In the genomic region with DNA sequence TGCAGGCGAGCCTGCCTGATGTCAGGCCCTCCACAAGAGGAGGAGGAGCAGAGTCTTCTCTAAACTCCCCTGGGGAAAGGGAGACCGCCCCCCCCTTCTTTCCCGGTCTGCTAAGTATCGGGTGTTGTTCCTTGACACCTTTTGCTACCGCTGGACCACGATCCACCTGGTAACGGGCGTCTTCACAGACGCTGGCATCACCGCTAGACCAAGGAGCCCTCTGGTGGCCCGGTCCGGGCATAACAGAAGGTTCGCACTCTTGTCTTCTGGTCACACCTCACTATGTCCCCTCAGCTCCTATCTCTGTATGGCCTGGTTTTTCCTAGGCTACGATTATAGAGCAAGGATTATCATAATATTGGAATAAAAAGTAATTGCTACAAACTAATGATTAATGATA, we compare ENCODE assay signal across 7 cellular contexts.
DNase-seq lines count a peak whose midpoint lies in the region; ATAC-seq, FAIRE-seq and TF ChIP-seq lines count a peak whose summit lies in the region.
"Not testable (repeated sequence)": the region's sequence is repeated elsewhere in the genome, so short reads cannot be mapped to it uniquely, and the experiment has no call there.

No MANE protein-coding gene starts in this region.

- H3K9me3 ChIP-seq in Peyer's patch; K562 (replicated peaks; ENCODE audit: control insufficient read depth, insufficient read depth, low read depth, low read length): not testable (repeated sequence)

- not testable (repeated sequence) for H3K27me3 ChIP-seq in Peyer's patch; K562 (ENCODE audit: control insufficient read depth in 2 of 2, insufficient read depth in 2 of 2, low read length in 2 of 2)

- H3K4me2 ChIP-seq in K562 (ENCODE audit: insufficient read depth, low read length) = not testable (repeated sequence)

- H3K36me3 ChIP-seq in Peyer's patch; K562 (ENCODE audit: control insufficient read depth, insufficient read depth, low read length): not testable (repeated sequence)

- BruUV-seq in K562 (replicated peaks; lab: Mats Ljungman, UMichigan) = not testable (repeated sequence)

- H3K27me3 Mint-ChIP-seq in naive thymus-derived CD8-positive, alpha-beta T cell = not testable (repeated sequence)

- TF ChIP-seq EP300 in K562 (IDR thresholded peaks at IDR 0.05; ENCODE audit: low read length) = not testable (repeated sequence)

- 0 out of 4 replicates have a peak, but pooled peaks of 1 of the 2 experiments have one; percentile 6 for TF ChIP-seq RAD21 in K562 (CRISPR knock-in tag; conservative IDR thresholded peaks at IDR 0.05 in 1 of 2, IDR thresholded peaks at IDR 0.05 in 1 of 2)

- H4K20me1 ChIP-seq in K562 (replicated peaks; ENCODE audit: control insufficient read depth, insufficient read depth, low read length) = not testable (repeated sequence)

- in situ Hi-C loops in K562 (cut with MboI) = not testable (repeated sequence)

- not testable (repeated sequence) for H3K79me2 ChIP-seq in K562 (ENCODE audit: control insufficient read depth, insufficient read depth, low read length)

- H3K4me3 Mint-ChIP-seq in naive thymus-derived CD8-positive, alpha-beta T cell = peak overlapping the region in 2 of 10 donors; percentile 28 to 84

- ATAC-seq in K562; Right ventricle myocardium superior (ENCODE audit: poor library complexity); naive thymus-derived CD8-positive, alpha-beta T cell: not testable (repeated sequence)

- not testable (repeated sequence) for H3K36me3 Mint-ChIP-seq in naive thymus-derived CD8-positive, alpha-beta T cell

- POLR2A ChIA-PET in K562 (lab: Yijun Ruan, JAX) = interaction anchor here (0.6 kb wide), 1 partner anchor 66 kb away, joined by 3 read pairs; no protein-coding TSS in a partner anchor
- POLR2A ChIA-PET in naive thymus-derived CD8-positive, alpha-beta T cell (lab: Charles Lee) = not testable (repeated sequence)

- intact Hi-C loops in K562 (cut with micrococcal nuclease); Right ventricle myocardium superior (cut with DNase I): not testable (repeated sequence)

- H2AFZ ChIP-seq in K562 (ENCODE audit: low read depth, low read length) = 0 out of 2 replicates have a peak overlapping the region, but pooled peaks have one; percentile 70

- not testable (repeated sequence) for H3K9me1 ChIP-seq in K562 (ENCODE audit: control insufficient read depth, insufficient read depth, low read length)

- peak; percentile 40 for TF ChIP-seq CTCF in GM12872 (IDR thresholded peaks at IDR 0.05; ENCODE audit: insufficient read depth, low read depth, low read length)
- peak in 3 of 6 experiments; percentile 42 to 53 (median 45) for TF ChIP-seq CTCF in Peyer's patch (IDR thresholded peaks at IDR 0.05)
- TF ChIP-seq CTCF in K562 (IDR thresholded peaks at IDR 0.05 in 2 of 3, conservative IDR thresholded peaks at IDR 0.05 in 1 of 3; ENCODE audit: insufficient read depth in 2 of 3, low read depth in 1 of 3, low read length in 3 of 3) = peak; percentile 28 to 32 (median 29); a peak in 4 of 6 replicates

- not testable (repeated sequence) for FAIRE-seq in K562 (lab: Jason Lieb, UNC)

- DNase-seq in Peyer's patch (peak; percentile 34 to 59 (median 58)), K562 (ENCODE audit: extremely low read depth in 1 of 4, low spot score in 3 of 4) (peak in 1 of 4 experiments; percentile 62), Right ventricle myocardium superior (peak; percentile 59)
- DNase-seq in activated CD8-positive, alpha-beta memory T cell treated with anti-CD3 and anti-CD28 coated beads for 24 hours = peak; percentile 83
- DNase-seq in naive thymus-derived CD8-positive, alpha-beta T cell = peak in 6 of 10 donors; percentile 34 to 59 (median 48)
- DNase-seq in stimulated activated CD4-positive, alpha-beta T cell treated with anti-CD3 and anti-CD28 coated beads, Interleukin-4, amount 100 ng/mL, for 4 hours = peak; percentile 50 to 53

- H3K9ac ChIP-seq in K562 (ENCODE audit: insufficient read depth in 1 of 2, low read depth in 2 of 2, low read length in 2 of 2) = not testable (repeated sequence)

- not testable (repeated sequence) for H3K4me3 ChIP-seq in Peyer's patch, K562

- 9% methylated on average over 9 of the region's 14 CpGs for WGBS in K562 (ENCODE audit: insufficient coverage, low coverage, missing lambda C conversion rate)

- TF ChIP-seq POLR2A in Peyer's patch (IDR thresholded peaks at IDR 0.05); K562 (conservative IDR thresholded peaks at IDR 0.05): not testable (repeated sequence)

- not testable (repeated sequence) for H3K4me1 Mint-ChIP-seq in naive thymus-derived CD8-positive, alpha-beta T cell

- CTCF ChIA-PET in K562 (lab: Yijun Ruan, JAX; ENCODE audit: low intra/inter-chr PET ratio) = not testable (repeated sequence)

- H3K4me1 ChIP-seq in Peyer's patch; K562 (replicated peaks in 1 of 2; ENCODE audit: control insufficient read depth in 2 of 2, insufficient read depth in 2 of 2, low read length in 2 of 2): not testable (repeated sequence)

- not testable (repeated sequence) for H3K9me3 Mint-ChIP-seq in naive thymus-derived CD8-positive, alpha-beta T cell

- H3K27ac Mint-ChIP-seq in naive thymus-derived CD8-positive, alpha-beta T cell = peak overlapping the region in 1 of 10 donors; percentile 48

- not testable (repeated sequence) for H3K27ac ChIP-seq in Peyer's patch; K562 (ENCODE audit: extremely low read depth, low read depth, low read length)
